Comparison of ENCODE assay signal across 23 cellular contexts in genomic region chr4:38623260-38623659, GRCh38. TPM values are rescaled to one million over a fixed set of nuclear protein-coding genes. Genes with fewer than 3 reads are reported as not detected.
A peak's percentile ranks its signal among the peaks of the same experiment; 100 is the strongest.
DNase-seq lines count a peak whose midpoint lies in the region; ATAC-seq and TF ChIP-seq lines count a peak whose summit lies in the region.
"Had no signal": no experiment of that assay in that cellular context is flagged by ENCODE, and none has a peak within 500 bp of the region (broad histone marks: within the 10 kb centered on the region; RNA-seq: fewer than 3 reads in every experiment).

No MANE protein-coding gene starts in this region.

- H3K4me2 ChIP-seq in PC-9 = peak overlapping the region; percentile 10; the same call in 1 of the 2 replicates

- no peak for TF ChIP-seq CTCF in 22Rv1 (IDR thresholded peaks at IDR 0.05)
- TF ChIP-seq CTCF in PC-9 (conservative IDR thresholded peaks at IDR 0.05) = no peak
- no peak for TF ChIP-seq CTCF in progenitor cell of endocrine pancreas (IDR thresholded peaks at IDR 0.05; ENCODE audit: unreplicated experiment)

- intact Hi-C loops in PC-9 (cut with micrococcal nuclease; ENCODE audit: unreplicated experiment) = no loop called here

- H3K4me3 Mint-ChIP-seq in progenitor cell of endocrine pancreas (ENCODE audit: low read depth) = no peak overlapping the region
- H3K4me3 Mint-ChIP-seq: CD4-positive, CD25-positive, alpha-beta regulatory T cell; H9; HFFc6 had no signal

- peaks cover 48% of the 10 kb centered on the region for H3K4me1 ChIP-seq in PC-9 (replicated peaks; ENCODE audit: insufficient read depth)
- H3K4me1 ChIP-seq: BE2C, SJCRH30 had no signal

- peaks cover 3% of the 10 kb centered on the region for H3K9me3 Mint-ChIP-seq in progenitor cell of endocrine pancreas (ENCODE audit: low read depth)
- H3K9me3 Mint-ChIP-seq: HFFc6 had no signal

- H3K36me3 Mint-ChIP-seq in progenitor cell of endocrine pancreas (ENCODE audit: insufficient read depth) = peaks cover 16% of the 10 kb centered on the region

- BruUV-seq in PC-9 (replicated peaks; lab: Mats Ljungman, UMichigan) = no TSS peak

- no peaks in the 10 kb centered on the region for H3K27me3 ChIP-seq in PC-9 (ENCODE audit: insufficient read depth, low read depth)
- H3K27me3 ChIP-seq: BE2C, SJCRH30 had no signal

- H3K4me1 Mint-ChIP-seq in progenitor cell of endocrine pancreas (ENCODE audit: low read depth) = peaks cover 20% of the 10 kb centered on the region
- H3K4me1 Mint-ChIP-seq: H9 had no signal

- no peak for DNase-seq in PC-9
- DNase-seq in epidermal melanocyte (ENCODE audit: insufficient read length, low spot score) = peak; percentile 61
- no peak for DNase-seq in progenitor cell of endocrine pancreas (ENCODE audit: low spot score, unreplicated experiment)
- DNase-seq: BE2C; CD4-positive, CD25-positive, alpha-beta regulatory T cell; COR-L47; DMS 273 treated with DMSO at 0.1 percent for 48 hours; GM23248; H9; HFFc6; KBM-7; NCI-H1092 treated with DMSO at 0.1 percent for 48 hours; NCI-H146; NCI-H2029; NCI-H2227 treated with DMSO at 0.1 percent for 48 hours; NCI-H510A; SJCRH30 had no signal

- H3K36me3 ChIP-seq in PC-9 (ENCODE audit: low read depth) = no peaks in the 10 kb centered on the region
- H3K36me3 ChIP-seq: BE2C, SJCRH30 had no signal

- no peak overlapping the region for H3K4me3 ChIP-seq in PC-9
- H3K4me3 ChIP-seq: GM23248, SJCRH30 had no signal

- peak overlapping the region; percentile 11 for H3K27ac Mint-ChIP-seq in progenitor cell of endocrine pancreas
- H3K27ac Mint-ChIP-seq: H9, HFFc6 had no signal

- no peak overlapping the region for H2AFZ ChIP-seq in PC-9
- H2AFZ ChIP-seq: GM23248 had no signal

- no peaks in the 10 kb centered on the region for H3K27me3 Mint-ChIP-seq in progenitor cell of endocrine pancreas
- H3K27me3 Mint-ChIP-seq: CD4-positive, CD25-positive, alpha-beta regulatory T cell had no signal

- H4K20me1 ChIP-seq in PC-9 (ENCODE audit: insufficient read depth) = no peaks in the 10 kb centered on the region

- POLR2A ChIA-PET in PC-9 (lab: Charles Lee; ENCODE audit: unreplicated experiment) = no interaction called here

- ATAC-seq in GM19463 (IDR thresholded peaks at IDR 0.05; ENCODE audit: unreplicated experiment) = no peak
- no peak for ATAC-seq in HG03280 (IDR thresholded peaks at IDR 0.05; ENCODE audit: unreplicated experiment)
- ATAC-seq in HG03095 (IDR thresholded peaks at IDR 0.05; ENCODE audit: unreplicated experiment) = no peak
- ATAC-seq: Panc1 had no signal

- H3K27ac ChIP-seq in 22Rv1 = peak overlapping the region; percentile 100
- no peak overlapping the region for H3K27ac ChIP-seq in PC-9
- H3K27ac ChIP-seq: GM23248, HL-60, SJCRH30 had no signal

- H3K9me2 ChIP-seq in PC-9 (ENCODE audit: insufficient read depth) = no peaks in the 10 kb centered on the region

- CTCF ChIA-PET in PC-9 (lab: Charles Lee) = no interaction called here

- no peaks in the 10 kb centered on the region for H3K9me3 ChIP-seq in PC-9 (ENCODE audit: insufficient read depth, low read depth)
- H3K9me3 ChIP-seq: BE2C, SJCRH30 had no signal

- H3F3A ChIP-seq in PC-9 (ENCODE audit: insufficient read depth, low read depth) = peaks cover 32% of the 10 kb centered on the region

- H3K79me2 ChIP-seq in PC-9 (ENCODE audit: low read depth) = no peaks in the 10 kb centered on the region

RNA-seq across cellular contexts. Expression of gene KLF3, which starts 40.7 kb away (rescaled TPM):
- total RNA-seq in PC-9 (2021) (33.1 and 37.5 TPM in 2 replicates), progenitor cell of endocrine pancreas (97.1 and 98.7 TPM in 2 replicates)
